In genomic region chr10:94344522-94345122, GRCh38 we compare ENCODE assay signal across 12 cellular contexts. TPM values are rescaled to one million over a fixed set of nuclear protein-coding genes. Genes with fewer than 3 reads are reported as not detected.
DNase-seq lines count a peak whose midpoint lies in the region; ATAC-seq lines count a peak whose summit lies in the region.
"Had no signal": no experiment of that assay in that cellular context is flagged by ENCODE, and none has a peak within 500 bp of the region (broad histone marks: within the 10 kb centered on the region; RNA-seq: fewer than 3 reads in every experiment).

No MANE protein-coding gene starts in this region.

- H3K36me3 Mint-ChIP-seq in T-helper 17 cell (ENCODE audit: low read depth) = peaks cover 6% of the 10 kb centered on the region
- peaks cover 18 to 44% (median 25%) of the 10 kb centered on the region in 3 donors for H3K36me3 Mint-ChIP-seq in immature natural killer cell

- H3K4me1 Mint-ChIP-seq in T-helper 17 cell = peaks cover 3% of the 10 kb centered on the region
- no peaks in the 10 kb centered on the region for H3K4me1 Mint-ChIP-seq in immature natural killer cell

- no peaks in the 10 kb centered on the region for H3K9me3 Mint-ChIP-seq in immature natural killer cell
- H3K9me3 Mint-ChIP-seq: CD4-positive, CD25-positive, alpha-beta regulatory T cell; type B pancreatic cell had no signal

- ATAC-seq in GM18858 (IDR thresholded peaks at IDR 0.05; ENCODE audit: unreplicated experiment) (peak; percentile 92), GM21528 (IDR thresholded peaks at IDR 0.05; ENCODE audit: low FRiP score, unreplicated experiment) (peak; percentile 96), HG03108 (IDR thresholded peaks at IDR 0.05; ENCODE audit: unreplicated experiment) (peak; percentile 95), T-helper 17 cell (peak; percentile 32), left cardiac atrium (no peak)

- H3K27me3 Mint-ChIP-seq in T-helper 17 cell (no peaks in the 10 kb centered on the region), immature natural killer cell (ENCODE audit: low read depth in 3 of 3) (no peaks in the 10 kb centered on the region)
- H3K27me3 Mint-ChIP-seq: CD4-positive, CD25-positive, alpha-beta regulatory T cell; type B pancreatic cell had no signal

- DNase-seq in T-helper 17 cell = no peak
- DNase-seq in immature natural killer cell = no peak
- DNase-seq in left cardiac atrium = no peak
- DNase-seq in HT-29 (ENCODE audit: low spot score) = no peak
- no peak for DNase-seq in activated CD8-positive, alpha-beta memory T cell treated with anti-CD3 and anti-CD28 coated beads, Interleukin-2, amount 50 U/mL, for 48 hours
- DNase-seq: CD4-positive, CD25-positive, alpha-beta regulatory T cell; kidney had no signal

- H3K9me3 ChIP-seq in T-helper 17 cell (ENCODE audit: control insufficient read depth, low read length, poor library complexity, severe bottlenecking) = no peaks in the 10 kb centered on the region
- H3K9me3 ChIP-seq: ascending aorta had no signal

- intact Hi-C loops in left cardiac atrium (cut with DNase I) = no loop called here

- H3K4me3 Mint-ChIP-seq in T-helper 17 cell (no peak overlapping the region), immature natural killer cell (no peak overlapping the region)
- H3K4me3 Mint-ChIP-seq: CD4-positive, CD25-positive, alpha-beta regulatory T cell; type B pancreatic cell had no signal

- no peak overlapping the region for H3K27ac Mint-ChIP-seq in T-helper 17 cell
- no peak overlapping the region for H3K27ac Mint-ChIP-seq in immature natural killer cell
- H3K27ac Mint-ChIP-seq: type B pancreatic cell had no signal

RNA-seq across cellular contexts. Expression of gene NOC3L, which starts 18.1 kb away (rescaled TPM):
- 10 to 100 TPM; 15.3 to 22.4 TPM for total RNA-seq in T-helper 17 cell
- 10 to 100 TPM in 1 of 3 donors, 1 to 10 TPM in 2; 6.7 to 10.1 (median 7.8) TPM for polyA plus RNA-seq in immature natural killer cell
- total RNA-seq in left cardiac atrium = 10 to 100 TPM in 1 of 2 donors, 1 to 10 TPM in 1; 10.0 to 11.5 TPM
- 7.9 and 8.0 TPM in 2 replicates for total RNA-seq in HT-29 (2014; rRNA removed; shearing (Covaris generic))

RNA-seq across cellular contexts. Expression of gene TBC1D12, which starts 57.7 kb away (rescaled TPM):
- total RNA-seq in T-helper 17 cell (1 to 10 TPM; 1.3 to 1.9 TPM), left cardiac atrium (1 to 10 TPM; 6.6 to 6.9 TPM)
- polyA plus RNA-seq in immature natural killer cell = under 1 TPM in 2 of 3 donors, not detected in 1; 0.33 to 0.64 TPM
- total RNA-seq in HT-29 (2014; rRNA removed; shearing (Covaris generic)) = 5.8 TPM in 2 replicates
- total RNA-seq: CD4-positive, CD25-positive, alpha-beta regulatory T cell had no signal
- polyA plus RNA-seq: CD4-positive, CD25-positive, alpha-beta regulatory T cell had no signal

Comparison
In these comparisons a context has a peak if more than half of its experiments do, and no peak if none do; other contexts are left out.
1. ATAC-seq: peak in GM18858 (single experiment), GM21528 (single experiment), HG03108 (single experiment) and T-helper 17 cell (single experiment); none in left cardiac atrium (0 of 2).